In the genomic region with DNA sequence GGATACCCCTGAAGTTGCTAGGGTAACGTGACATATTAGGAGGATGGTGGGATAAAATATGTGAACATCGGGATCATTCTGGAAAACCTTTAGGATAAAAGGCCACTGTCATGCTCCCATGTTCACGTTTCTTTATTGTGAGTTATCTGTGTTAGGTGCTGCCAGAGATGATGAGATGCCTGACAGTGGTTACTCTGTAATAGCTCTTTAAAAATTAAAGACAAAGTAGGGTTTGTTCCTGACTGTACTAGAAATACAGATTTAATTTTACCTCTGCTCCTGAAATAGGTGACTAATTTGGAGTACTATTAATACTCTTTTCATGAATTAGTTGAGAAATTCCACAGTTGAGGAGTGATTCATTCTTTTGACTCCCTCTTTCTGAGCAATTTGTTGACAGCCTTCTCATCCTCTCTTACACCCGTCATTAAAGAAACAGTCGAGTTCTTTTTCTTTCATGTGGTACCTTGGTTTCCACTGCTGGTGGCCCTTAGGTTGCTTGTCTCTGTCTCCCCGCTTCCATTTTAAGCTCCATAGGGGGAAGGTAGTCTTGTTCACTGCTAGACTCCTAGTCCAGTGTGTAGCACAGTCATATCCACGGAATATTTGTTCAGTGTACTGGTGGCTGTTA, we compare ENCODE assay signal across 8 cellular contexts. TPM values are rescaled to one million over a fixed set of nuclear protein-coding genes. Genes with fewer than 3 reads are reported as not detected.
A peak's percentile ranks its signal among the peaks of the same experiment; 100 is the strongest.
DNase-seq lines count a peak whose midpoint lies in the region; ATAC-seq, FAIRE-seq and TF ChIP-seq lines count a peak whose summit lies in the region.

No MANE protein-coding gene starts in this region.

- H3K4me3 ChIP-seq in gastroesophageal sphincter = no peak overlapping the region

- peak overlapping the region; percentile 76 to 84 (median 82) for H3K27ac ChIP-seq in gastroesophageal sphincter

- no peak for FAIRE-seq in D721Med (lab: Jason Lieb, UNC)

- TF ChIP-seq CTCF in gastroesophageal sphincter (IDR thresholded peaks at IDR 0.05) (no peak), D721Med (IDR thresholded peaks at IDR 0.05; ENCODE audit: insufficient read depth, missing control alignments) (no peak), GM20000 (IDR thresholded peaks at IDR 0.05; ENCODE audit: extremely low read depth, missing control alignments) (no peak)

- no peak for TF ChIP-seq POLR2A in gastroesophageal sphincter (IDR thresholded peaks at IDR 0.05)

- H3K27me3 ChIP-seq in gastroesophageal sphincter = no peaks in the 10 kb centered on the region

- H3K4me1 ChIP-seq in gastroesophageal sphincter = peaks cover 10 to 85% (median 29%) of the 10 kb centered on the region in 3 donors

- ATAC-seq in gastroesophageal sphincter = no peak
- ATAC-seq in HG03280 (IDR thresholded peaks at IDR 0.05; ENCODE audit: unreplicated experiment) = no peak

- H3K36me3 ChIP-seq in gastroesophageal sphincter = peaks cover 0 to 34% of the 10 kb centered on the region in 2 donors

- 47 to 64% methylated on average over 6 to 7 of the region's 7 CpGs for WGBS in gastroesophageal sphincter (ENCODE audit: low coverage in 1 of 2), 2 donors

- DNase-seq in HPDE6-E6E7 (ENCODE audit: extremely low spot score) (peak; percentile 53), D721Med (ENCODE audit: insufficient read length, low spot score) (no peak), SHP77 (lab: John Stamatoyannopoulos, UW) (no peak), GM20000 (ENCODE audit: low spot score) (no peak)
- peak; percentile 31 for DNase-seq in activated T-cell treated with anti-CD3 and anti-CD28 coated beads, Interleukin-2, amount 50 U/mL, for 1 hour
- DNase-seq in stimulated activated CD4-positive, alpha-beta T cell treated with anti-CD3 and anti-CD28 coated beads, Interleukin-2, amount 100 ng/mL, for 24 hours = peak; percentile 25 to 55

- TF ChIP-seq EP300 in gastroesophageal sphincter (IDR thresholded peaks at IDR 0.05) = no peak

- no peaks in the 10 kb centered on the region for H3K9me3 ChIP-seq in gastroesophageal sphincter

RNA-seq across cellular contexts. Expression of gene SAE1, which starts 28.4 kb away (rescaled TPM):
- 100 to 1,000 TPM; 134 to 157 (median 153) TPM for total RNA-seq in gastroesophageal sphincter

RNA-seq across cellular contexts. Expression of gene ZC3H4, which starts 45.4 kb away (rescaled TPM):
- 10 to 100 TPM; 22.5 to 28.7 (median 24.9) TPM for total RNA-seq in gastroesophageal sphincter

Comparison
In these comparisons a context has a peak if more than half of its experiments do, and no peak if none do; other contexts are left out.
1. DNase-seq: peak in HPDE6-E6E7 (single experiment), activated T-cell treated with anti-CD3 and anti-CD28 coated beads, Interleukin-2, amount 50 U/mL, for 1 hour (single experiment) and stimulated activated CD4-positive, alpha-beta T cell treated with anti-CD3 and anti-CD28 coated beads, Interleukin-2, amount 100 ng/mL, for 24 hours (2 of 2); none in D721Med (single experiment), SHP77 (0 of 2) and GM20000 (single experiment).